In the genomic region with DNA sequence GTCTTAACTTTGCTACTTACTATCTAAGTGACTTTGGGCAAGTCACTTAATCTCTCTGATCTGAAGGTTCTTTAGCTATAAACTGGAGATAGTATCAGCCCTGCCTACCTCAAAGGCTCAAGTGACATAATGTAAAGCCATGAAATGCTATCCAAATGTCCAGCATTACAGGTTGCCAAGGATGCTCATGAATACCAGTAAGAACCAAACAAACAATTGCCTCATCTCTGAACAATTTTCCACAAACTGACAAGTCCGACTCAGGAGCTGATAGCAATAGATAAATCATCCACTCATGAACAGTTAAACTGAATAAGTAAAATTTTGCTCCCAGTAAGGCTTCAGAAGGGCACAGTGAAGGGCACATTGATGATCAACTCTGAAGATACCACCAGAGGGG, we compare ENCODE assay signal across 22 cellular contexts. TPM values are rescaled to one million over a fixed set of nuclear protein-coding genes. Genes with fewer than 3 reads are reported as not detected.
DNase-seq lines count a peak whose midpoint lies in the region; ATAC-seq, FAIRE-seq and TF ChIP-seq lines count a peak whose summit lies in the region.
"Had no signal": no experiment of that assay in that cellular context is flagged by ENCODE, and none has a peak within 500 bp of the region (broad histone marks: within the 10 kb centered on the region; RNA-seq: fewer than 3 reads in every experiment).

No MANE protein-coding gene starts in this region.

- H3K4me1 ChIP-seq in PC-3 (ENCODE audit: insufficient read depth, low read length): peaks cover 30% of the 10 kb centered on the region
- H3K4me1 ChIP-seq: left ventricle myocardium inferior, right atrium auricular region had no signal

- H3F3A ChIP-seq in PC-3 (ENCODE audit: low read length, unreplicated experiment): no peaks in the 10 kb centered on the region

- POLR2A ChIA-PET in PC-3 (lab: Charles Lee; ENCODE audit: unreplicated experiment): no interaction called here

- TF ChIP-seq CTCF in PC-3 (conservative IDR thresholded peaks at IDR 0.05; ENCODE audit: low read depth, low read length) (no peak), epithelial cell of proximal tubule (conservative IDR thresholded peaks at IDR 0.05; ENCODE audit: low read depth, low read length) (no peak)

- DNase-seq in H54 (ENCODE audit: insufficient read length, low spot score): no peak
- peak; percentile 77 for DNase-seq in PC-3
- DNase-seq in epithelial cell of proximal tubule (ENCODE audit: low read depth): peak; percentile 43
- DNase-seq in renal cortical epithelial cell (ENCODE audit: low read depth): peak; percentile 65
- DNase-seq in left colon: no peak
- DNase-seq in effector CD4-positive, alpha-beta T cell: no peak
- no peak for DNase-seq in NCI-H146 treated with DMSO at 0.1 percent for 48 hours (lab: John Stamatoyannopoulos, UW; ENCODE audit: unreplicated experiment)
- DNase-seq: aorta; GDM1; Karpas-422; left ventricle myocardium inferior; midbrain; naive thymus-derived CD8-positive, alpha-beta T cell; NCI-H1694 treated with DMSO at 0.1 percent for 48 hours; NCI-H2171 treated with DMSO at 0.1 percent for 48 hours; stimulated activated naive CD4-positive, alpha-beta T cell treated with Interleukin-2 at 50 U/mL for 16 hours had no signal

- no peaks in the 10 kb centered on the region for H3K9me2 ChIP-seq in PC-3 (replicated peaks; ENCODE audit: low read length)

- CTCF ChIA-PET in PC-3 (lab: Charles Lee): no interaction called here

- no peaks in the 10 kb centered on the region for H3K36me3 ChIP-seq in PC-3 (ENCODE audit: low read depth, low read length)
- H3K36me3 ChIP-seq: left ventricle myocardium inferior, right atrium auricular region, thoracic aorta had no signal

- H3K4me3 ChIP-seq in PC-3 (ENCODE audit: low read length): no peak overlapping the region
- no peak overlapping the region for H3K4me3 ChIP-seq in epithelial cell of proximal tubule (ENCODE audit: low read depth, low read length)
- H3K4me3 ChIP-seq: hepatocyte, left ventricle myocardium inferior, right atrium auricular region, thoracic aorta had no signal

- intact Hi-C loops in PC-3 (cut with micrococcal nuclease) (no loop called here), left colon (cut with DNase I, micrococcal nuclease) (no loop called here)

- no peaks in the 10 kb centered on the region for H3K27me3 ChIP-seq in PC-3 (ENCODE audit: low read length)
- H3K27me3 ChIP-seq: hepatocyte, right atrium auricular region had no signal

- no TSS peak for BruUV-seq in PC-3 (replicated peaks; lab: Mats Ljungman, UMichigan)

- TF ChIP-seq POLR2A in H54 (IDR thresholded peaks at IDR 0.05; ENCODE audit: low read depth, low read length): no peak

- H3K9ac ChIP-seq in PC-3 (ENCODE audit: low read length): no peak overlapping the region

- H3K27ac ChIP-seq in PC-3 (ENCODE audit: low read length): no peak overlapping the region
- H3K27ac ChIP-seq: hepatocyte, left ventricle myocardium inferior, right atrium auricular region, thoracic aorta had no signal

- peak; percentile 66 for FAIRE-seq in H54 (lab: Jason Lieb, UNC)
- FAIRE-seq: frontal cortex, GM18507 had no signal

- H3K79me2 ChIP-seq in PC-3 (ENCODE audit: low read length): no peaks in the 10 kb centered on the region
- H3K79me2 ChIP-seq: hepatocyte had no signal

- 0 out of 2 replicates have a peak overlapping the region, but pooled peaks have one; percentile 9 for H3K4me2 ChIP-seq in PC-3 (ENCODE audit: low read length)
- H3K4me2 ChIP-seq: hepatocyte had no signal

- H2AFZ ChIP-seq in PC-3 (ENCODE audit: low read length): no peak overlapping the region
- H2AFZ ChIP-seq: hepatocyte had no signal

- ATAC-seq in PC-3 (peak; percentile 68), left colon (no peak)
- ATAC-seq: naive thymus-derived CD8-positive, alpha-beta T cell had no signal

- no peaks in the 10 kb centered on the region for H3K9me3 ChIP-seq in PC-3 (ENCODE audit: low read length)
- H3K9me3 ChIP-seq: right atrium auricular region, thoracic aorta had no signal

- no peaks in the 10 kb centered on the region for H4K20me1 ChIP-seq in PC-3 (ENCODE audit: low read length)

RNA-seq across cellular contexts. Expression of a gene that starts 51.5 kb away (rescaled TPM):
- total RNA-seq in PC-3 (2014; rRNA removed): not detected in 2 replicates
- total RNA-seq in epithelial cell of proximal tubule: not detected in 2 replicates
- total RNA-seq in renal cortical epithelial cell: not detected in 2 replicates
- not detected for total RNA-seq in left colon
- total RNA-seq: aorta; left ventricle myocardium inferior; naive thymus-derived CD8-positive, alpha-beta T cell; osteocyte; thoracic aorta had no signal

Comparison
In these comparisons a context has a peak if more than half of its experiments do, and no peak if none do; other contexts are left out.
1. DNase-seq: peak in PC-3 (single experiment), epithelial cell of proximal tubule (single experiment) and renal cortical epithelial cell (single experiment); none in H54 (single experiment), left colon (0 of 2), effector CD4-positive, alpha-beta T cell (single experiment) and NCI-H146 treated with DMSO at 0.1 percent for 48 hours (single experiment).